30 cellular contexts compared by ENCODE assay signal in the genomic region with DNA sequence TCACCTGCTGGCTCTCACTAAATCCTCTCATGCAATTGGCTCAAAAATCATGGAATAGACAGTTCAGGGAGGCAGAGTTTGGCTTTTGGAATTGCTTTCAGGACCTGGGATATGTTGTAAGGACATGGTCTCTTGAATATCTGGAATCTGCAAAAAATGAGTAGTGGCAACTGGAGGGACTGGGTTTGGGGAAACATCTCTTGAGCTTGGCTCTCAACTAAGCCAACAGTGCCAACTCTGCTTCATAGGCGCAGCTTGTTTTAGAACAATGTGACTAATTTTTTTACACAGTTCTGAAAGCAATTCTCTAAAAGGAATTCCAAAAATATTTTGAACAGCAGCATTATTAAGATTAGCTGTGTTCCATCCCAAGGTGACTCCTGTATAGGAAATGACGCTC.
"Had no signal": no experiment of that assay in that cellular context is flagged by ENCODE, and none has a peak within 500 bp of the region (broad histone marks: within the 10 kb centered on the region; RNA-seq: fewer than 3 reads in every experiment).

No MANE protein-coding gene starts in this region.

- H3K27ac ChIP-seq: adrenal gland, body of pancreas, brain microvascular endothelial cell, breast epithelium, VCaP had no signal

- DNase-seq: activated B cell treated with CpG ODN at 0.5 μM for 24 hours; activated CD4-positive, alpha-beta memory T cell treated with anti-CD3 and anti-CD28 coated beads for 36 hours; activated CD4-positive, alpha-beta T cell treated with anti-CD3 and anti-CD28 coated beads for 4 hours; activated CD4-positive, alpha-beta T cell treated with anti-CD3 and anti-CD28 coated beads, Interleukin-2, amount 10 ng/mL, durations not matched to agents 24 days and 14 days; activated CD4-positive, alpha-beta T cell treated with anti-CD3 and anti-CD28 coated beads, Interleukin-2, amount 50 U/mL, for 1 hour; activated CD4-positive, alpha-beta T cell treated with anti-CD3 and anti-CD28 coated beads, Interleukin-2, amount 50 U/mL, for 4 hours; activated CD4-positive, CD25-positive, alpha-beta regulatory T cell treated with anti-CD3 and anti-CD28 coated beads, Interleukin-2, amount 50 U/mL, for 72 hours; activated CD8-positive, alpha-beta memory T cell treated with anti-CD3 and anti-CD28 coated beads, Interleukin-2, amount 50 U/mL, for 4 hours; activated CD8-positive, alpha-beta T cell treated with anti-CD3 and anti-CD28 coated beads for 36 hours; activated effector memory CD4-positive, alpha-beta T cell treated with anti-CD3 and anti-CD28 coated beads, Interleukin-2, amount 50 U/mL, for 16 hours; activated gamma-delta T cell treated with Interleukin-2 at 50 U/mL for 16 hours; activated naive CD4-positive, alpha-beta T cell; activated naive CD4-positive, alpha-beta T cell treated with anti-CD3 and anti-CD28 coated beads for 36 hours; activated naive CD4-positive, alpha-beta T cell treated with anti-CD3 and anti-CD28 coated beads, Interleukin-2, amount 50 U/mL, for 16 hours; activated naive CD8-positive, alpha-beta T cell treated with anti-CD3 and anti-CD28 coated beads for 36 hours; activated T-cell treated with anti-CD3 and anti-CD28 coated beads for 4 hours; activated T-cell treated with anti-CD3 and anti-CD28 coated beads, Interleukin-2, amount 50 U/mL, for 1 hour; activated T-cell treated with anti-CD3 and anti-CD28 coated beads, Interleukin-2, amount 50 U/mL, for 4 hours; activated T-cell treated with anti-CD3 and anti-CD28 coated beads, Interleukin-2, amount 50 U/mL, for 72 hours; adrenal gland; amniotic stem cell; aorta; body of pancreas; brain microvascular endothelial cell; central memory CD4-positive, alpha-beta T cell; T-helper 1 cell; T-helper 2 cell; T-helper 9 cell had no signal

- H3K4me3 ChIP-seq: adrenal gland, body of pancreas, breast epithelium had no signal

- H3K9me3 ChIP-seq: adrenal gland, body of pancreas, breast epithelium had no signal

- H3K27me3 ChIP-seq: adrenal gland, body of pancreas, brain microvascular endothelial cell, breast epithelium had no signal

- H3K36me3 ChIP-seq: adrenal gland, brain microvascular endothelial cell, breast epithelium had no signal

- H3K4me1 ChIP-seq: adrenal gland, body of pancreas, breast epithelium had no signal
